In genomic region chr11:128424867-128425285, GRCh38 we compare ENCODE assay signal across 10 cellular contexts.
A peak's percentile ranks its signal among the peaks of the same experiment; 100 is the strongest.
DNase-seq lines count a peak whose midpoint lies in the region; ATAC-seq and TF ChIP-seq lines count a peak whose summit lies in the region.
"Had no signal": no experiment of that assay in that cellular context is flagged by ENCODE, and none has a peak within 500 bp of the region (broad histone marks: within the 10 kb centered on the region; RNA-seq: fewer than 3 reads in every experiment).

No MANE protein-coding gene starts in this region.

- intact Hi-C loops in psoas muscle (cut with DNase I): no loop called here

- no peak for TF ChIP-seq CTCF in SK-N-SH (IDR thresholded peaks at IDR 0.05)
- no peak for TF ChIP-seq CTCF in right atrium auricular region (IDR thresholded peaks at IDR 0.05)
- TF ChIP-seq CTCF in psoas muscle (IDR thresholded peaks at IDR 0.05): no peak

- POLR2A ChIA-PET in SK-N-SH (lab: Yijun Ruan, JAX): no interaction called here
- POLR2A ChIA-PET in HEK293T (lab: Yijun Ruan, JAX): no interaction called here

- H4K20me1 ChIP-seq in SK-N-SH (ENCODE audit: insufficient read depth): no peaks in the 10 kb centered on the region

- H3K27me3 ChIP-seq in SK-N-SH (ENCODE audit: insufficient read depth) (no peaks in the 10 kb centered on the region), right atrium auricular region (no peaks in the 10 kb centered on the region), psoas muscle (ENCODE audit: insufficient read depth in 3 of 3, low read length in 2 of 3) (no peaks in the 10 kb centered on the region)

- no peak overlapping the region for H2AFZ ChIP-seq in SK-N-SH (ENCODE audit: low read depth)

- H3K9me3 ChIP-seq in SK-N-SH (no peaks in the 10 kb centered on the region), right atrium auricular region (no peaks in the 10 kb centered on the region), psoas muscle (no peaks in the 10 kb centered on the region)

- H3K4me2 ChIP-seq in SK-N-SH: no peak overlapping the region

- no peak for TF ChIP-seq RAD21 in SK-N-SH (IDR thresholded peaks at IDR 0.05; ENCODE audit: low read length)

- H3K4me1 ChIP-seq in SK-N-SH (ENCODE audit: control insufficient read depth in 1 of 2, insufficient read depth in 2 of 2, low read depth in 1 of 2, low read length in 1 of 2) (peaks cover 16 to 46% of the 10 kb centered on the region in 2 experiments; a peak in 3 of 4 replicates), right atrium auricular region (peaks cover 0 to 31% of the 10 kb centered on the region in 2 donors), psoas muscle (peaks cover 22% of the 10 kb centered on the region)

- H3K9ac ChIP-seq in SK-N-SH: no peak overlapping the region

- no peaks in the 10 kb centered on the region for H3K79me2 ChIP-seq in SK-N-SH (ENCODE audit: insufficient read depth)

- H3F3A ChIP-seq in SK-N-SH (replicated peaks; ENCODE audit: insufficient read depth): no peaks in the 10 kb centered on the region

- peak overlapping the region in 1 of 2 experiments; percentile 12; a peak in 1 of 4 replicates for H3K27ac ChIP-seq in SK-N-SH (ENCODE audit: low read depth in 2 of 2, low read length in 1 of 2)
- peak overlapping the region; percentile 40 to 66 for H3K27ac ChIP-seq in right atrium auricular region
- peak overlapping the region; percentile 59 for H3K27ac ChIP-seq in psoas muscle

- WGBS in SK-N-SH (ENCODE audit: low lambda C conversion rate): 97% methylated on average over 8 of the region's 8 CpGs
- 27 to 30% (median 30%) methylated on average over 8 of the region's 8 CpGs for WGBS in psoas muscle, 3 donors

- no peaks in the 10 kb centered on the region for H3K36me3 ChIP-seq in SK-N-SH (replicated peaks in 1 of 2; ENCODE audit: control insufficient read depth in 1 of 2, insufficient read depth in 2 of 2, low read length in 1 of 2)
- H3K36me3 ChIP-seq in right atrium auricular region: no peaks in the 10 kb centered on the region
- H3K36me3 ChIP-seq in psoas muscle (ENCODE audit: insufficient read depth in 1 of 2, low read depth in 1 of 2): no peaks in the 10 kb centered on the region

- DNase-seq in DMS153 (lab: John Stamatoyannopoulos, UW): peak; percentile 91
- peak; percentile 37 for DNase-seq in SK-N-SH
- DNase-seq in right atrium auricular region (ENCODE audit: low spot score): peak; percentile 76
- peak; percentile 38 to 62 for DNase-seq in psoas muscle
- no peak for DNase-seq in GDM1 (lab: John Stamatoyannopoulos, UW)
- no peak for DNase-seq in HEK293T (ENCODE audit: extremely low spot score)
- no peak for DNase-seq in activated CD4-positive, alpha-beta T cell treated with anti-CD3 and anti-CD28 coated beads, Interleukin-2, amount 50 U/mL, for 48 hours
- DNase-seq in Kasumi-1 (lab: John Stamatoyannopoulos, UW): no peak
- DNase-seq: activated CD8-positive, alpha-beta memory T cell treated with anti-CD3 and anti-CD28 coated beads, Interleukin-2, amount 50 U/mL, for 48 hours; Calu3 had no signal

- ATAC-seq in psoas muscle: peak; percentile 51 to 63 (median 54)

- H3K9me2 ChIP-seq in SK-N-SH: no peaks in the 10 kb centered on the region

- H3K4me3 ChIP-seq in SK-N-SH (ENCODE audit: low read depth in 2 of 2, low read length in 1 of 2) (no peak overlapping the region), right atrium auricular region (no peak overlapping the region), psoas muscle (no peak overlapping the region)

- TF ChIP-seq EP300 in SK-N-SH (IDR thresholded peaks at IDR 0.05; ENCODE audit: borderline replicate concordance in 1 of 2, low read depth in 1 of 2, low read length in 1 of 2): no peak

- CTCF ChIA-PET in SK-N-SH (lab: Yijun Ruan, JAX): interaction anchor here (0.9 kb wide), 1 partner anchor 11 kb away, joined by 3 read pairs; no protein-coding TSS in a partner anchor
- CTCF ChIA-PET in HEK293T (lab: Yijun Ruan, JAX): no interaction called here

TF ChIP-seq in SK-N-SH, 30 proteins besides CTCF, POLR2A, EP300 and RAD21:
- TF ChIP-seq FOXJ3 (CRISPR knock-in tag; IDR thresholded peaks at IDR 0.05) (no peak), USF1 (IDR thresholded peaks at IDR 0.05; ENCODE audit: borderline replicate concordance, low read depth) (no peak), ELF1 (IDR thresholded peaks at IDR 0.05) (no peak), GATA2 (CRISPR knock-in tag; IDR thresholded peaks at IDR 0.05) (no peak), RCOR1 (IDR thresholded peaks at IDR 0.05; ENCODE audit: low read length) (no peak), TCF12 (IDR thresholded peaks at IDR 0.05) (no peak), TAF1 (IDR thresholded peaks at IDR 0.05; ENCODE audit: borderline replicate concordance, low read depth, low read length) (no peak), NFIC (IDR thresholded peaks at IDR 0.05; ENCODE audit: borderline replicate concordance) (no peak), MEF2A (IDR thresholded peaks at IDR 0.05; ENCODE audit: borderline replicate concordance, low read depth) (no peak), GABPA (IDR thresholded peaks at IDR 0.05; ENCODE audit: low read depth) (no peak), FOSL2 (IDR thresholded peaks at IDR 0.05; ENCODE audit: borderline replicate concordance, low read depth) (no peak), NRF1 (IDR thresholded peaks at IDR 0.05; ENCODE audit: low read depth, low read length) (no peak), TEAD4 (IDR thresholded peaks at IDR 0.05; ENCODE audit: borderline replicate concordance, insufficient read depth) (no peak)
- TF ChIP-seq, protein P1, sequence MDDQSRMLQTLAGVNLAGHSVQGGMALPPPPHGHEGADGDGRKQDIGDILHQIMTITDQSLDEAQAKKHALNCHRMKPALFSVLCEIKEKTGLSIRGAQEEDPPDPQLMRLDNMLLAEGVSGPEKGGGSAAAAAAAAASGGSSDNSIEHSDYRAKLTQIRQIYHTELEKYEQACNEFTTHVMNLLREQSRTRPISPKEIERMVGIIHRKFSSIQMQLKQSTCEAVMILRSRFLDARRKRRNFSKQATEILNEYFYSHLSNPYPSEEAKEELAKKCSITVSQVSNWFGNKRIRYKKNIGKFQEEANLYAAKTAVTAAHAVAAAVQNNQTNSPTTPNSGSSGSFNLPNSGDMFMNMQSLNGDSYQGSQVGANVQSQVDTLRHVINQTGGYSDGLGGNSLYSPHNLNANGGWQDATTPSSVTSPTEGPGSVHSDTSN (IDR thresholded peaks at IDR 0.05): no peak

TF ChIP-seq in HEK293T, 16 proteins besides CTCF, POLR2A, EP300 and RAD21:
- TF ChIP-seq PKNOX1 (IDR thresholded peaks at IDR 0.05) (no peak), NFRKB (IDR thresholded peaks at IDR 0.05) (no peak), CTBP1 (IDR thresholded peaks at IDR 0.05; ENCODE audit: borderline replicate concordance) (no peak), ZNF384 (IDR thresholded peaks at IDR 0.05) (no peak), BHLHE40 (IDR thresholded peaks at IDR 0.05; ENCODE audit: borderline replicate concordance) (no peak)

Comparison
In these comparisons a context has a peak if more than half of its experiments do, and no peak if none do; other contexts are left out.
1. DNase-seq: peak in DMS153 (single experiment), SK-N-SH (single experiment), right atrium auricular region (single experiment) and psoas muscle (2 of 2); none in GDM1 (single experiment), HEK293T (single experiment), activated CD4-positive, alpha-beta T cell treated with anti-CD3 and anti-CD28 coated beads, Interleukin-2, amount 50 U/mL, for 48 hours (0 of 2) and Kasumi-1 (0 of 2).